Comparison of ENCODE assay signal across 8 cellular contexts in the genomic region with DNA sequence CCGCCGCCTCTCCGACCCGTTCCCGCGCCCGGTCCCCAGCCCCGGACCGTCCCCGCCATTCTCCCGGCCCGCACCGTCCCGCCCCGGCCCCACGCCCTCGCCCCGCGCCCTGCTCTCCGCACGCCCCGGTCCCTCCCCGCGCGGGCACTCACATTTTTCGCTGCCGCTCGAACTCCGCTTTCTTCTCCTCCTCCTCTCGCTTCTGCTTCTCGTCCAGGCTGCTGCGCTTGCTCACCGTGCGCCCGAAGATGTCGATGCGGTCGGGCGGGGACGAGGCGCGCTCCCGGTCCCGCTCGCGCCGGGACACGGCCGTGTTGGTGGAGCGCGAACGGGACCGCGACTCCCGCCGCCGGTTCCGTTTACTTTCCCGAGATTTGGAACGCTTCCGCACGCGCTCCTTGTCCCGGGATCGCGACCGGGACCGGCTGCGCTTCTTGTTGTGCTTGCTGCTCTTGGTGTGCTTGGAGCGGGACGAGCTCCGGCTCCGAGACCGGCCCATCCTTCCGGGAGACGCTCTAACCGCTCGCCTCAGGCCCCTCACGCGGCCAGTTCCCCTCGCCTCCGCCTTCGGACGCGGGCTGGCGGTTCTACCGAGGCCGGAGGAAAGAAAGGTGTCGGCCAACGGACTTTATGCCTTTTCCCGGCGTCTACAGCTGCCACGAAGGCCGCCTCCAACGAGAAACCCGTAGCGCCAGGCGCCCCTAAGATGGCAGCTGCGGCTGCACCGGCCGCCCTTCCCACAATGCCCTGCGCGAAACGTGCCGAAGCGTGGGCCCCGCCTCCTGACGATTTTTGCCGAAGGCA. TPM values are rescaled to one million over a fixed set of nuclear protein-coding genes. Genes with fewer than 3 reads are reported as not detected.
DNase-seq lines count a peak whose midpoint lies in the region; ATAC-seq and TF ChIP-seq lines count a peak whose summit lies in the region.

A gene with protein sequence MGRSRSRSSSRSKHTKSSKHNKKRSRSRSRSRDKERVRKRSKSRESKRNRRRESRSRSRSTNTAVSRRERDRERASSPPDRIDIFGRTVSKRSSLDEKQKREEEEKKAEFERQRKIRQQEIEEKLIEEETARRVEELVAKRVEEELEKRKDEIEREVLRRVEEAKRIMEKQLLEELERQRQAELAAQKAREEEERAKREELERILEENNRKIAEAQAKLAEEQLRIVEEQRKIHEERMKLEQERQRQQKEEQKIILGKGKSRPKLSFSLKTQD (minus strand): TSS at position 717 of the 804 bp plus-strand sequence. CDS start 218 bp downstream, at position 499.

- H3K4me1 ChIP-seq in osteoblast (ENCODE audit: insufficient read depth, low read length) (peaks cover 34% of the 10 kb centered on the region), thoracic aorta (ENCODE audit: control insufficient read depth in 1 of 2, low read depth in 2 of 2) (peaks cover 32 to 47% of the 10 kb centered on the region in 2 donors)

- peaks cover 43% of the 10 kb centered on the region for H4K20me1 ChIP-seq in osteoblast (ENCODE audit: insufficient read depth, low read length)

- no peaks in the 10 kb centered on the region for H3K9me3 ChIP-seq in SK-N-MC (ENCODE audit: low read depth, low read length)
- H3K9me3 ChIP-seq in osteoblast (ENCODE audit: low read depth, low read length) = no peaks in the 10 kb centered on the region
- H3K9me3 ChIP-seq in thoracic aorta = no peaks in the 10 kb centered on the region

- H2AFZ ChIP-seq in osteoblast (ENCODE audit: low read length) = peak within 1 kb of the TSS; percentile 98

- peaks cover 52% of the 10 kb centered on the region for H3K79me2 ChIP-seq in osteoblast (ENCODE audit: insufficient read depth, low read length)

- peak; percentile 93 for ATAC-seq in thoracic aorta (ENCODE audit: insufficient number of reproducible peaks, low FRiP score, low read depth)

- peak within 1 kb of the TSS; percentile 85 for H3K4me2 ChIP-seq in osteoblast (ENCODE audit: insufficient read depth, low read length)

- H3K27ac ChIP-seq in SK-N-MC = peak within 1 kb of the TSS; percentile 86
- peak within 1 kb of the TSS; percentile 95 for H3K27ac ChIP-seq in osteoblast (ENCODE audit: low read depth, low read length)
- peak within 1 kb of the TSS; percentile 97 to 98 for H3K27ac ChIP-seq in thoracic aorta

- H3K36me3 ChIP-seq in SK-N-MC (ENCODE audit: insufficient read depth, low read length) (peaks cover 2% of the 10 kb centered on the region), osteoblast (ENCODE audit: insufficient read depth, low read length) (no peaks in the 10 kb centered on the region), thoracic aorta (no peaks in the 10 kb centered on the region)

- H3K27me3 ChIP-seq in osteoblast (ENCODE audit: insufficient read depth, low read length) (no peaks in the 10 kb centered on the region), thoracic aorta (replicated peaks; ENCODE audit: insufficient read depth) (no peaks in the 10 kb centered on the region)

- peak; percentile 94 for DNase-seq in ELR (ENCODE audit: low read depth)
- DNase-seq in GOT3 (lab: John Stamatoyannopoulos, UW) = peak; percentile 79
- peak; percentile 89 for DNase-seq in LHCN-M2 (ENCODE audit: low read depth)
- peak; percentile 30 for DNase-seq in SK-N-MC (ENCODE audit: low read depth, low spot score)
- DNase-seq in activated naive CD4-positive, alpha-beta T cell treated with anti-CD3 and anti-CD28 coated beads, Interleukin-2, amount 50 U/mL, for 16 hours = peak; percentile 96
- peak; percentile 92 for DNase-seq in glomerular visceral epithelial cell (ENCODE audit: extremely low spot score)
- peak; percentile 96 for DNase-seq in osteoblast (ENCODE audit: insufficient read length, low spot score, missing footprints)
- peak; percentile 43 for DNase-seq in thoracic aorta (ENCODE audit: low spot score)

- H3K9ac ChIP-seq in SK-N-MC (ENCODE audit: insufficient read length) = peak within 1 kb of the TSS; percentile 99

- peak within 1 kb of the TSS; percentile 98 for H3K4me3 ChIP-seq in SK-N-MC
- peak within 1 kb of the TSS; percentile 95 for H3K4me3 ChIP-seq in osteoblast (ENCODE audit: insufficient read depth, low read length)
- H3K4me3 ChIP-seq in thoracic aorta = peak within 1 kb of the TSS; percentile 96

- TF ChIP-seq CTCF in osteoblast (IDR thresholded peaks at IDR 0.05; ENCODE audit: extremely low read depth, low read depth, low read length) (no peak), thoracic aorta (IDR thresholded peaks at IDR 0.05) (no peak)

RNA-seq across cellular contexts. Expression of the gene that starts here (rescaled TPM):
- 59.8 and 64.0 TPM in 2 replicates for total RNA-seq in LHCN-M2 (2014; rRNA removed)
- polyA plus RNA-seq in LHCN-M2 (2012) = 34.8 TPM
- total RNA-seq in osteoblast = 42.0 and 51.0 TPM in 2 replicates
- 100 to 1,000 TPM; 112 to 159 TPM for total RNA-seq in thoracic aorta

Comparison
In these comparisons a context has a peak if more than half of its experiments do, and no peak if none do; other contexts are left out.
1. Peak in every context shown above with its lines: DNase-seq, ATAC-seq, H3K4me3 ChIP-seq and H3K27ac ChIP-seq.
2. DNase-seq: peak in every context shown above with its lines; median percentile 96 in activated naive CD4-positive, alpha-beta T cell treated with anti-CD3 and anti-CD28 coated beads, Interleukin-2, amount 50 U/mL, for 16 hours; 96 in osteoblast; 94 in ELR; 92 in glomerular visceral epithelial cell; 89 in LHCN-M2; 79 in GOT3; 43 in thoracic aorta; 30 in SK-N-MC.